Comparison of ENCODE assay signal across 12 cellular contexts in genomic region chr21:29074783-29075182, GRCh38. TPM values are rescaled to one million over a fixed set of nuclear protein-coding genes. Genes with fewer than 3 reads are reported as not detected.
A peak's percentile ranks its signal among the peaks of the same experiment; 100 is the strongest.
DNase-seq lines count a peak whose midpoint lies in the region; ATAC-seq, FAIRE-seq and TF ChIP-seq lines count a peak whose summit lies in the region.
"Had no signal": no experiment of that assay in that cellular context is flagged by ENCODE, and none has a peak within 500 bp of the region (broad histone marks: within the 10 kb centered on the region; RNA-seq: fewer than 3 reads in every experiment).

No MANE protein-coding gene starts in this region.

- H3K36me3 ChIP-seq in neutrophil, result no peaks in the 10 kb centered on the region
- no peaks in the 10 kb centered on the region for H3K36me3 ChIP-seq in small intestine (ENCODE audit: control insufficient read depth in 2 of 2, insufficient read depth in 2 of 2, low read length in 2 of 2)
- H3K36me3 ChIP-seq: vagina had no signal

- peaks cover 58% of the 10 kb centered on the region for H3K4me1 Mint-ChIP-seq in activated CD8-positive, alpha-beta memory T cell treated with anti-CD3 and anti-CD28 coated beads, Interleukin-2, amount 10 ng/mL, durations not matched to agents 7 days and 5 days
- H3K4me1 Mint-ChIP-seq in activated naive CD8-positive, alpha-beta T cell treated with anti-CD3 and anti-CD28 coated beads, Interleukin-2, amount 50 U/mL, for 24 hours, result peaks cover 71% of the 10 kb centered on the region

- no peak for DNase-seq in activated CD8-positive, alpha-beta memory T cell treated with anti-CD3 and anti-CD28 coated beads, Interleukin-2, amount 10 ng/mL, durations not matched to agents 7 days and 5 days
- no peak for DNase-seq in activated CD8-positive, alpha-beta memory T cell treated with anti-CD3 and anti-CD28 coated beads, Interleukin-2, amount 50 U/mL, for 48 hours
- peak; percentile 58 for DNase-seq in KBM-7
- no peak for DNase-seq in activated naive CD8-positive, alpha-beta T cell treated with anti-CD3 and anti-CD28 coated beads, Interleukin-2, amount 50 U/mL, for 24 hours
- no peak for DNase-seq in small intestine
- DNase-seq in retina, result no peak
- DNase-seq: NCI-H1436 treated with DMSO at 0.1 percent for 48 hours, WERI-Rb-1 had no signal

- peaks cover 34 to 49% of the 10 kb centered on the region in 2 experiments for H3K4me1 ChIP-seq in neutrophil (ENCODE audit: control insufficient read depth in 1 of 2, insufficient read depth in 1 of 2, low read depth in 1 of 2, low read length in 1 of 2)
- peaks cover 6 to 15% of the 10 kb centered on the region in 2 donors for H3K4me1 ChIP-seq in small intestine (ENCODE audit: control insufficient read depth in 2 of 2, insufficient read depth in 1 of 2, low read depth in 1 of 2, low read length in 1 of 2)

- 92 to 97% (median 95%) methylated on average over 4 of the region's 4 CpGs for WGBS in small intestine, 3 donors

- CTCF ChIA-PET in activated CD8-positive, alpha-beta memory T cell treated with anti-CD3 and anti-CD28 coated beads, Interleukin-2, amount 10 ng/mL, durations not matched to agents 7 days and 5 days (lab: Charles Lee), result interaction anchor here (1.0 to 1.4 kb wide), 3 partner anchors 226 to 297 kb away, joined by 3 read pairs; no protein-coding TSS in a partner anchor

- H3K4me3 Mint-ChIP-seq in activated CD8-positive, alpha-beta memory T cell treated with anti-CD3 and anti-CD28 coated beads, Interleukin-2, amount 10 ng/mL, durations not matched to agents 7 days and 5 days, result peak overlapping the region; percentile 18
- H3K4me3 Mint-ChIP-seq in activated naive CD8-positive, alpha-beta T cell treated with anti-CD3 and anti-CD28 coated beads, Interleukin-2, amount 50 U/mL, for 24 hours, result no peak overlapping the region

- in situ Hi-C loops in KBM-7 (cut with MboI; ENCODE audit: low pct_unique_long_range_greater_than_20kb, low sequenced_read_pairs), result loop anchor here (25.0 kb wide), 1 partner anchor 788 kb away; no protein-coding TSS in a partner anchor

- H3K9me3 ChIP-seq in neutrophil (no peaks in the 10 kb centered on the region), small intestine (ENCODE audit: control insufficient read depth, low read depth) (no peaks in the 10 kb centered on the region)
- H3K9me3 ChIP-seq: vagina had no signal

- H3K27ac ChIP-seq in neutrophil, result peak overlapping the region; percentile 30
- no peak overlapping the region for H3K27ac ChIP-seq in small intestine (ENCODE audit: low read depth in 1 of 2, low read length in 1 of 2)

- peaks cover 15% of the 10 kb centered on the region for H3K36me3 Mint-ChIP-seq in activated CD8-positive, alpha-beta memory T cell treated with anti-CD3 and anti-CD28 coated beads, Interleukin-2, amount 10 ng/mL, durations not matched to agents 7 days and 5 days
- H3K36me3 Mint-ChIP-seq in activated naive CD8-positive, alpha-beta T cell treated with anti-CD3 and anti-CD28 coated beads, Interleukin-2, amount 50 U/mL, for 24 hours (ENCODE audit: low read depth), result peaks cover 32% of the 10 kb centered on the region

- H3K9me3 Mint-ChIP-seq in activated CD8-positive, alpha-beta memory T cell treated with anti-CD3 and anti-CD28 coated beads, Interleukin-2, amount 10 ng/mL, durations not matched to agents 7 days and 5 days (ENCODE audit: low read depth), result no peaks in the 10 kb centered on the region
- H3K9me3 Mint-ChIP-seq in activated naive CD8-positive, alpha-beta T cell treated with anti-CD3 and anti-CD28 coated beads, Interleukin-2, amount 50 U/mL, for 24 hours, result no peaks in the 10 kb centered on the region

- no peak for FAIRE-seq in small intestine (lab: Jason Lieb, UNC)

- H3K27ac Mint-ChIP-seq in activated CD8-positive, alpha-beta memory T cell treated with anti-CD3 and anti-CD28 coated beads, Interleukin-2, amount 10 ng/mL, durations not matched to agents 7 days and 5 days, result peak overlapping the region; percentile 8
- peak overlapping the region; percentile 49 for H3K27ac Mint-ChIP-seq in activated naive CD8-positive, alpha-beta T cell treated with anti-CD3 and anti-CD28 coated beads, Interleukin-2, amount 50 U/mL, for 24 hours

- TF ChIP-seq CTCF in neutrophil (IDR thresholded peaks at IDR 0.05), result no peak

- H3K4me3 ChIP-seq in neutrophil (ENCODE audit: low read depth in 1 of 2, low read length in 1 of 2), result no peak overlapping the region
- H3K4me3 ChIP-seq in small intestine (ENCODE audit: low read depth in 1 of 2, low read length in 2 of 2), result no peak overlapping the region

- H3K27me3 ChIP-seq in neutrophil (no peaks in the 10 kb centered on the region), small intestine (ENCODE audit: control insufficient read depth in 2 of 2, insufficient read depth in 2 of 2, low read length in 2 of 2) (no peaks in the 10 kb centered on the region)
- H3K27me3 ChIP-seq: vagina had no signal

- ATAC-seq in activated CD8-positive, alpha-beta memory T cell treated with anti-CD3 and anti-CD28 coated beads, Interleukin-2, amount 10 ng/mL, durations not matched to agents 7 days and 5 days, result no peak
- ATAC-seq in activated naive CD8-positive, alpha-beta T cell treated with anti-CD3 and anti-CD28 coated beads, Interleukin-2, amount 50 U/mL, for 24 hours, result no peak
- no peak for ATAC-seq in GM18873 (IDR thresholded peaks at IDR 0.05; ENCODE audit: low FRiP score, unreplicated experiment)
- ATAC-seq: Right ventricle myocardium inferior had no signal

- no peaks in the 10 kb centered on the region for H3K27me3 Mint-ChIP-seq in activated CD8-positive, alpha-beta memory T cell treated with anti-CD3 and anti-CD28 coated beads, Interleukin-2, amount 10 ng/mL, durations not matched to agents 7 days and 5 days
- H3K27me3 Mint-ChIP-seq in activated naive CD8-positive, alpha-beta T cell treated with anti-CD3 and anti-CD28 coated beads, Interleukin-2, amount 50 U/mL, for 24 hours, result no peaks in the 10 kb centered on the region

RNA-seq across cellular contexts. Expression of gene CCT8, which starts 1.3 kb away (rescaled TPM):
- 100 to 1,000 TPM; 235 to 301 TPM for total RNA-seq in activated CD8-positive, alpha-beta memory T cell treated with anti-CD3 and anti-CD28 coated beads, Interleukin-2, amount 10 ng/mL, durations not matched to agents 7 days and 5 days
- 100 to 1,000 TPM in 1 of 3 donors, 10 to 100 TPM in 2; 89.2 to 142 (median 93.9) TPM for polyA plus RNA-seq in small intestine

RNA-seq across cellular contexts. Expression of gene USP16, which starts 50.3 kb away (rescaled TPM):
- 10 to 100 TPM; 26.7 to 35.5 TPM for total RNA-seq in activated CD8-positive, alpha-beta memory T cell treated with anti-CD3 and anti-CD28 coated beads, Interleukin-2, amount 10 ng/mL, durations not matched to agents 7 days and 5 days
- 10 to 100 TPM; 24.6 to 30.5 (median 27.7) TPM for polyA plus RNA-seq in small intestine

RNA-seq across cellular contexts. Expression of gene RWDD2B, which starts 55.6 kb away (rescaled TPM):
- total RNA-seq in activated CD8-positive, alpha-beta memory T cell treated with anti-CD3 and anti-CD28 coated beads, Interleukin-2, amount 10 ng/mL, durations not matched to agents 7 days and 5 days, result 10 to 100 TPM in 1 of 2 experiments, 1 to 10 TPM in 1; 6.9 to 12.2 TPM
- 10 to 100 TPM in 2 of 3 donors, 1 to 10 TPM in 1; 8.4 to 12.8 (median 10.7) TPM for polyA plus RNA-seq in small intestine

RNA-seq across cellular contexts. Expression of gene MAP3K7CL, which starts 55.7 kb away (rescaled TPM):
- 1 to 10 TPM; 9.3 to 9.5 TPM for total RNA-seq in activated CD8-positive, alpha-beta memory T cell treated with anti-CD3 and anti-CD28 coated beads, Interleukin-2, amount 10 ng/mL, durations not matched to agents 7 days and 5 days
- polyA plus RNA-seq in small intestine, result 1 to 10 TPM; 3.0 to 3.8 (median 3.4) TPM
